ENCODE assay signal across 16 cellular contexts in the genomic region with DNA sequence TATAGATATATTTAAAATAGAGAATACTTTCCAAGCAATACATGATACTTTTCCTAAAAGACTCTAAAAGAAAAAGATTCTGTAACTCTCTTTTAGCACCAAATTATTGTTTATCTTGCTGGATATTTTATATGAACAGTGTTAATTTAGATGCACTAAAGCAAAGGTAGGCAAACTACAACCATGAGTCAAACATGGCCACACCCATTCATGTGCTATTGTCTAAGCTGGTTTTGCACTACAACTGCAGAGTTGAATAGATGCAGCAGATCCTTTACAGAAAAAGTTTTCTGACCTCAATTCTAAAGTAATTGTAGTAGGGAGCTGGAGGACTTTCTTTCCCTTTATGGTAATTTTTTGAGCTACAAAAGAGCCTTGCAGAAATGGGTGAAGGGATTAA. TPM values are rescaled to one million over a fixed set of nuclear protein-coding genes. Genes with fewer than 3 reads are reported as not detected.
DNase-seq lines count a peak whose midpoint lies in the region; ATAC-seq and TF ChIP-seq lines count a peak whose summit lies in the region.
"Had no signal": no experiment of that assay in that cellular context is flagged by ENCODE, and none has a peak within 500 bp of the region (broad histone marks: within the 10 kb centered on the region; RNA-seq: fewer than 3 reads in every experiment).

No MANE protein-coding gene starts in this region.

- CTCF ChIA-PET in Calu3 (lab: Charles Lee), result interaction anchor here (1.0 kb wide), 1 partner anchor 159 kb away, joined by 5 read pairs; no protein-coding TSS in a partner anchor
- CTCF ChIA-PET in PC-3 (lab: Charles Lee), result no interaction called here

- H4K20me1 ChIP-seq in PC-3 (ENCODE audit: low read length) (no peaks in the 10 kb centered on the region), osteoblast (ENCODE audit: insufficient read depth, low read length) (no peaks in the 10 kb centered on the region)

- TF ChIP-seq POLR2A in lower leg skin (IDR thresholded peaks at IDR 0.05), result no peak

- H3K27me3 ChIP-seq in PC-3 (ENCODE audit: low read length) (no peaks in the 10 kb centered on the region), osteoblast (ENCODE audit: insufficient read depth, low read length) (no peaks in the 10 kb centered on the region)
- H3K27me3 ChIP-seq: BE2C had no signal

- no peak overlapping the region for H3K27ac ChIP-seq in PC-3 (ENCODE audit: low read length)
- H3K27ac ChIP-seq in osteoblast (ENCODE audit: low read depth, low read length), result no peak overlapping the region
- H3K27ac ChIP-seq: A549, C4-2B had no signal

- TSS peak; percentile 11 for BruUV-seq in Calu3 (replicated peaks; lab: Mats Ljungman, UMichigan)
- BruUV-seq in PC-3 (replicated peaks; lab: Mats Ljungman, UMichigan), result no TSS peak

- no peak for DNase-seq in Calu3
- DNase-seq in PC-3, result peak; percentile 38
- DNase-seq in epithelial cell of esophagus (ENCODE audit: low read depth), result peak; percentile 51
- peak; percentile 31 for DNase-seq in osteoblast (ENCODE audit: insufficient read length, low spot score, missing footprints)
- DNase-seq in lower leg skin (ENCODE audit: low spot score in 2 of 2), result no peak
- no peak for DNase-seq in NCI-H1930 (lab: John Stamatoyannopoulos, UW)
- DNase-seq: BE2C; CD4-positive, alpha-beta memory T cell; DMS153; DMS79 treated with DMSO at 0.1 percent for 48 hours; EL; H7 had no signal

- ATAC-seq in PC-3 (peak; percentile 91), HG02678 (IDR thresholded peaks at IDR 0.05; ENCODE audit: unreplicated experiment) (no peak)
- ATAC-seq: A549, GM23338 had no signal

- H3K4me2 ChIP-seq in PC-3 (ENCODE audit: low read length) (no peak overlapping the region), osteoblast (ENCODE audit: insufficient read depth, low read length) (no peak overlapping the region)
- H3K4me2 ChIP-seq: A549, GM23338 had no signal

- H3K9me3 Mint-ChIP-seq in Calu3 (ENCODE audit: low read depth, unreplicated experiment), result no peaks in the 10 kb centered on the region
- H3K9me3 Mint-ChIP-seq: CD4-positive, alpha-beta memory T cell; GM23338 had no signal

- H3K4me1 ChIP-seq in PC-3 (ENCODE audit: insufficient read depth, low read length), result 0 out of 2 replicates have a peak, but pooled peaks cover 8% of the 10 kb centered on the region
- H3K4me1 ChIP-seq in osteoblast (ENCODE audit: insufficient read depth, low read length), result peaks cover 3% of the 10 kb centered on the region
- H3K4me1 ChIP-seq: A549, BE2C had no signal

- H2AFZ ChIP-seq in PC-3 (ENCODE audit: low read length), result no peak overlapping the region
- no peak overlapping the region for H2AFZ ChIP-seq in osteoblast (ENCODE audit: low read length)
- H2AFZ ChIP-seq: GM23338 had no signal

- H3K9me2 ChIP-seq in PC-3 (replicated peaks; ENCODE audit: low read length), result no peaks in the 10 kb centered on the region

- no peak overlapping the region for H3K9ac ChIP-seq in PC-3 (ENCODE audit: low read length)

- H3K36me3 Mint-ChIP-seq in Calu3 (ENCODE audit: insufficient read depth, unreplicated experiment), result peaks cover 26% of the 10 kb centered on the region

- H3K4me1 Mint-ChIP-seq in Calu3 (ENCODE audit: low read depth, unreplicated experiment), result peaks cover 10% of the 10 kb centered on the region
- H3K4me1 Mint-ChIP-seq: CD4-positive, alpha-beta memory T cell; GM23338 had no signal

- POLR2A ChIA-PET in PC-3 (lab: Charles Lee; ENCODE audit: unreplicated experiment), result no interaction called here

- intact Hi-C loops in Calu3 (cut with micrococcal nuclease; ENCODE audit: unreplicated experiment), result loop anchor here (5.0 kb wide), 1 partner anchor 140 kb away; no protein-coding TSS in a partner anchor
- intact Hi-C loops in PC-3 (cut with micrococcal nuclease), result loop anchor here (10.0 kb wide), 1 partner anchor 327 kb away; a partner anchor contains a TSS
- intact Hi-C loops in lower leg skin (cut with DNase I; ENCODE audit: low total_unique reads), result no loop called here

- peak overlapping the region; percentile 24 for H3K27ac Mint-ChIP-seq in Calu3 (ENCODE audit: unreplicated experiment)
- H3K27ac Mint-ChIP-seq: CD4-positive, alpha-beta memory T cell; GM23338 had no signal

- H3K9me3 ChIP-seq in PC-3 (ENCODE audit: low read length) (no peaks in the 10 kb centered on the region), osteoblast (ENCODE audit: low read depth, low read length) (no peaks in the 10 kb centered on the region)
- H3K9me3 ChIP-seq: A549, BE2C had no signal

- H3K36me3 ChIP-seq in PC-3 (ENCODE audit: low read depth, low read length), result peaks cover 61% of the 10 kb centered on the region
- H3K36me3 ChIP-seq in osteoblast (ENCODE audit: insufficient read depth, low read length), result peaks cover 83% of the 10 kb centered on the region

- no peak overlapping the region for H3K4me3 Mint-ChIP-seq in Calu3 (ENCODE audit: low read depth, unreplicated experiment)
- H3K4me3 Mint-ChIP-seq: CD4-positive, alpha-beta memory T cell; GM23338 had no signal

- no peaks in the 10 kb centered on the region for H3F3A ChIP-seq in PC-3 (ENCODE audit: low read length, unreplicated experiment)

- no peaks in the 10 kb centered on the region for H3K79me2 ChIP-seq in PC-3 (ENCODE audit: low read length)
- H3K79me2 ChIP-seq in osteoblast (ENCODE audit: insufficient read depth, low read length), result no peaks in the 10 kb centered on the region

- no peak for TF ChIP-seq CTCF in Calu3 (IDR thresholded peaks at IDR 0.05; ENCODE audit: unreplicated experiment)
- no peak for TF ChIP-seq CTCF in PC-3 (conservative IDR thresholded peaks at IDR 0.05; ENCODE audit: low read depth, low read length)
- TF ChIP-seq CTCF in epithelial cell of esophagus (IDR thresholded peaks at IDR 0.05; ENCODE audit: insufficient read depth, low read depth, low read length, missing control alignments), result no peak
- TF ChIP-seq CTCF in osteoblast (IDR thresholded peaks at IDR 0.05; ENCODE audit: extremely low read depth, low read depth, low read length), result no peak
- no peak for TF ChIP-seq CTCF in lower leg skin (IDR thresholded peaks at IDR 0.05)

- H3K4me3 ChIP-seq in PC-3 (ENCODE audit: low read length) (no peak overlapping the region), epithelial cell of esophagus (ENCODE audit: low read length) (no peak overlapping the region), osteoblast (ENCODE audit: insufficient read depth, low read length) (no peak overlapping the region), lower leg skin (ENCODE audit: low read depth, poor library complexity, severe bottlenecking) (no peak overlapping the region)
- H3K4me3 ChIP-seq: A549, GM23338 had no signal

- H3K27me3 Mint-ChIP-seq in Calu3 (ENCODE audit: unreplicated experiment), result no peaks in the 10 kb centered on the region
- H3K27me3 Mint-ChIP-seq: CD4-positive, alpha-beta memory T cell had no signal

RNA-seq across cellular contexts. Expression of a gene that starts 19.4 kb away (rescaled TPM):
- total RNA-seq in Calu3 (2022), result 45.7 and 55.5 TPM in 2 replicates
- total RNA-seq in PC-3 (2014; rRNA removed), result 30.6 and 37.4 TPM in 2 replicates
- total RNA-seq in osteoblast, result 29.5 and 29.7 TPM in 2 replicates
- 10 to 100 TPM; 20.4 to 23.8 (median 21.3) TPM for total RNA-seq in lower leg skin

RNA-seq across cellular contexts. Expression of a gene that starts 19.8 kb away (rescaled TPM):
- total RNA-seq in Calu3 (2022) (25.2 and 33.2 TPM in 2 replicates), PC-3 (2014; rRNA removed) (18.6 and 18.9 TPM in 2 replicates), osteoblast (28.0 and 31.5 TPM in 2 replicates), lower leg skin (1 to 10 TPM; 5.0 to 8.9 (median 8.4) TPM)

RNA-seq across cellular contexts. Expression of a gene that starts 39.9 kb away (rescaled TPM):
- 0.64 and 0.71 TPM in 2 replicates for total RNA-seq in Calu3 (2022)
- total RNA-seq in PC-3 (2014; rRNA removed), result 0.07 TPM in 1 of 2 replicates, not detected in the other
- total RNA-seq in osteoblast, result 0.29 and 0.36 TPM in 2 replicates
- total RNA-seq in lower leg skin, result not detected

Comparison
In these comparisons a context has a peak if more than half of its experiments do, and no peak if none do; other contexts are left out.
1. DNase-seq: peak in PC-3 (single experiment), epithelial cell of esophagus (single experiment) and osteoblast (single experiment); none in Calu3 (single experiment), lower leg skin (0 of 2) and NCI-H1930 (0 of 2).